ENCODE assay signal across 11 cellular contexts in the genomic region with DNA sequence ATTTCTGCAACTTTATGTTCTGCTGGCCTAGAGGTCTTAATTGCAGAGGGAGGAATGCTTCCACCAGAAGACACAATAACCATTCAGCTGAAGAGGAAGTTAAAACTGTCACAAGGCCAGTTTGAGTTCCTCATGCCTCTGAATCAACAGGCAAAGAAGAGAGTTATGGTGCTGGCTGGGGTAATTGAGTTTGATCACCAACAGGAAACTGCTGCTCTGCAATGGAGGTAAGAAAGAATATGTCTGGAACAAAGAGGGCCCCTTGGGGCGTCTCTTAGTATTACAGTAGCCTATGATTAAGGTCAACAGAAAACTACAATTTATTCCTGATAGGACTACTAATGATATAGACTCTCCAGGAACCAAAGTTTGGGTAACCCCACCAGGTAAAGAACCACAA.
DNase-seq lines count a peak whose midpoint lies in the region; ATAC-seq and TF ChIP-seq lines count a peak whose summit lies in the region.
"Had no signal": no experiment of that assay in that cellular context is flagged by ENCODE, and none has a peak within 500 bp of the region (broad histone marks: within the 10 kb centered on the region; RNA-seq: fewer than 3 reads in every experiment).

No MANE protein-coding gene starts in this region.

- no peaks in the 10 kb centered on the region for H3K36me3 ChIP-seq in breast epithelium
- H3K36me3 ChIP-seq: neutrophil had no signal

- no peaks in the 10 kb centered on the region for H3K4me1 ChIP-seq in breast epithelium

- intact Hi-C loops in breast epithelium (cut with DNase I; ENCODE audit: low total_unique reads), result no loop called here

- CTCF ChIA-PET in RWPE1 (lab: Yijun Ruan, JAX), result no interaction called here

- no peaks in the 10 kb centered on the region for H3K27me3 ChIP-seq in breast epithelium
- H3K27me3 ChIP-seq: neutrophil had no signal

- no peak for TF ChIP-seq POLR2A in breast epithelium (IDR thresholded peaks at IDR 0.05)

- H3K9me3 ChIP-seq in breast epithelium, result no peaks in the 10 kb centered on the region
- H3K9me3 ChIP-seq: neutrophil had no signal

- POLR2A ChIA-PET in RWPE1 (lab: Yijun Ruan, JAX; ENCODE audit: low non-redundant PET), result no interaction called here

- H3K4me3 ChIP-seq in breast epithelium, result no peak overlapping the region
- H3K4me3 ChIP-seq in retinal pigment epithelial cell (ENCODE audit: low read length), result no peak overlapping the region

- ATAC-seq in HG02642 (IDR thresholded peaks at IDR 0.05; ENCODE audit: poor library complexity, unreplicated experiment), result no peak

- H3K27ac ChIP-seq in breast epithelium (no peak overlapping the region), RWPE1 (no peak overlapping the region)
- H3K27ac ChIP-seq: neutrophil had no signal

- TF ChIP-seq CTCF in breast epithelium (IDR thresholded peaks at IDR 0.05) (peak in 2 of 3 donors; percentile 28 to 29), retinal pigment epithelial cell (conservative IDR thresholded peaks at IDR 0.05; ENCODE audit: low read depth, low read length) (peak; percentile 42), RWPE1 (conservative IDR thresholded peaks at IDR 0.05; ENCODE audit: low read depth) (no peak)

- DNase-seq in NCI-H2107 treated with DMSO at 0.1 percent for 48 hours (lab: John Stamatoyannopoulos, UW; ENCODE audit: unreplicated experiment) (peak; percentile 0), NCI-H2107 (lab: John Stamatoyannopoulos, UW) (no peak), NAMALWA (ENCODE audit: low spot score) (peak; percentile 45), breast epithelium (ENCODE audit: low spot score in 2 of 2) (peak in 1 of 2 donors; percentile 21), retinal pigment epithelial cell (ENCODE audit: low read depth) (no peak), NCI-H446 (lab: John Stamatoyannopoulos, UW) (no peak), RWPE1 (ENCODE audit: low spot score) (no peak)
- DNase-seq: activated CD4-positive, alpha-beta T cell treated with anti-CD3 and anti-CD28 coated beads for 48 hours; amniotic stem cell had no signal

Comparison
In these comparisons a context has a peak if more than half of its experiments do, and no peak if none do; other contexts are left out.
1. DNase-seq: peak in NCI-H2107 treated with DMSO at 0.1 percent for 48 hours (single experiment) and NAMALWA (single experiment); none in NCI-H2107 (single experiment), retinal pigment epithelial cell (single experiment), NCI-H446 (0 of 2) and RWPE1 (single experiment).